In genomic region chrX:19775830-19776498, GRCh38 we compare ENCODE assay signal across 10 cellular contexts.
DNase-seq lines count a peak whose midpoint lies in the region; ATAC-seq, FAIRE-seq and TF ChIP-seq lines count a peak whose summit lies in the region.
"Had no signal": no experiment of that assay in that cellular context is flagged by ENCODE, and none has a peak within 500 bp of the region (broad histone marks: within the 10 kb centered on the region; RNA-seq: fewer than 3 reads in every experiment).

No MANE protein-coding gene starts in this region.

- TF ChIP-seq POLR2A in GM12891 (IDR thresholded peaks at IDR 0.05; ENCODE audit: low read depth, low read length): no peak

- FAIRE-seq in GM12891 (lab: Jason Lieb, UNC): peak; percentile 51

- H3K27me3 Mint-ChIP-seq in CD4-positive, alpha-beta T cell: no peaks in the 10 kb centered on the region
- H3K27me3 Mint-ChIP-seq in activated CD4-positive, alpha-beta memory T cell treated with anti-CD3 and anti-CD28 coated beads for 36 hours: no peaks in the 10 kb centered on the region
- H3K27me3 Mint-ChIP-seq in naive B cell: no peaks in the 10 kb centered on the region

- intact Hi-C loops in CD4-positive, alpha-beta T cell (cut with DNase I, micrococcal nuclease): no loop called here
- intact Hi-C loops in activated CD4-positive, alpha-beta memory T cell treated with anti-CD3 and anti-CD28 coated beads for 36 hours (cut with micrococcal nuclease): loop anchor here (1.0 to 2.0 kb wide), 2 partner anchors 9 to 15 kb away; no protein-coding TSS in a partner anchor

- CTCF ChIA-PET in CD4-positive, alpha-beta T cell (lab: Charles Lee): interaction anchor here (0.7 to 1.5 kb wide), 2 partner anchors 16 to 23 kb away, joined by 3 to 4 read pairs; no protein-coding TSS in a partner anchor
- CTCF ChIA-PET in activated CD4-positive, alpha-beta memory T cell treated with anti-CD3 and anti-CD28 coated beads for 36 hours (lab: Charles Lee): interaction anchor here (0.6 to 1.5 kb wide), 4 partner anchors 19 to 64 kb away, joined by 3 to 4 read pairs (median 4); no protein-coding TSS in a partner anchor

- H3K4me3 Mint-ChIP-seq in CD4-positive, alpha-beta T cell: peak overlapping the region; percentile 11
- no peak overlapping the region for H3K4me3 Mint-ChIP-seq in activated CD4-positive, alpha-beta memory T cell treated with anti-CD3 and anti-CD28 coated beads for 36 hours
- H3K4me3 Mint-ChIP-seq in naive B cell: no peak overlapping the region

- H3K36me3 Mint-ChIP-seq in CD4-positive, alpha-beta T cell (ENCODE audit: low read depth): peaks cover 36% of the 10 kb centered on the region
- H3K36me3 Mint-ChIP-seq in activated CD4-positive, alpha-beta memory T cell treated with anti-CD3 and anti-CD28 coated beads for 36 hours: peaks cover 3% of the 10 kb centered on the region
- no peaks in the 10 kb centered on the region for H3K36me3 Mint-ChIP-seq in naive B cell

- peak overlapping the region; percentile 46 for H3K27ac ChIP-seq in CD4-positive, alpha-beta T cell (ENCODE audit: low read depth, low read length)
- H3K27ac ChIP-seq: PC-9 had no signal

- no peak for DNase-seq in CD4-positive, alpha-beta T cell
- no peak for DNase-seq in GM12891 (ENCODE audit: insufficient read length, low spot score)
- DNase-seq in activated CD4-positive, alpha-beta memory T cell treated with anti-CD3 and anti-CD28 coated beads for 36 hours: no peak
- no peak for DNase-seq in naive B cell
- DNase-seq in AG20443 (ENCODE audit: low spot score): no peak
- DNase-seq in stimulated activated CD8-positive, alpha-beta memory T cell treated with anti-CD3 and anti-CD28 coated beads, Interleukin-4, amount 100 ng/mL, for 48 hours: no peak
- DNase-seq: NCI-H1092 treated with DMSO at 0.1 percent for 48 hours, PC-9, substantia nigra had no signal

- H3K27me3 ChIP-seq in CD4-positive, alpha-beta T cell (ENCODE audit: control insufficient read depth, insufficient read depth, low read length): no peaks in the 10 kb centered on the region

- peak overlapping the region; percentile 79 for H3K27ac Mint-ChIP-seq in CD4-positive, alpha-beta T cell
- H3K27ac Mint-ChIP-seq in activated CD4-positive, alpha-beta memory T cell treated with anti-CD3 and anti-CD28 coated beads for 36 hours: peak overlapping the region; percentile 88
- H3K27ac Mint-ChIP-seq in naive B cell: peak overlapping the region in 4 of 6 donors; percentile 28 to 90 (median 66)

- no peak for TF ChIP-seq CTCF in CD4-positive, alpha-beta T cell (IDR thresholded peaks at IDR 0.05)

- ATAC-seq in CD4-positive, alpha-beta T cell (ENCODE audit: poor library complexity): no peak
- ATAC-seq in naive B cell (ENCODE audit: low read depth in 2 of 2) (no peak), HG03280 (IDR thresholded peaks at IDR 0.05; ENCODE audit: unreplicated experiment) (no peak)

- H3K9me3 Mint-ChIP-seq in CD4-positive, alpha-beta T cell: no peaks in the 10 kb centered on the region
- H3K9me3 Mint-ChIP-seq in activated CD4-positive, alpha-beta memory T cell treated with anti-CD3 and anti-CD28 coated beads for 36 hours: no peaks in the 10 kb centered on the region
- H3K9me3 Mint-ChIP-seq in naive B cell: peaks cover 0 to 5% (median 3%) of the 10 kb centered on the region in 7 donors

- peaks cover 56% of the 10 kb centered on the region for H3K4me1 Mint-ChIP-seq in CD4-positive, alpha-beta T cell (ENCODE audit: low read depth)
- H3K4me1 Mint-ChIP-seq in activated CD4-positive, alpha-beta memory T cell treated with anti-CD3 and anti-CD28 coated beads for 36 hours (ENCODE audit: low read depth): peaks cover 63% of the 10 kb centered on the region
- H3K4me1 Mint-ChIP-seq in naive B cell: peaks cover 34 to 44% (median 39%) of the 10 kb centered on the region in 3 donors

- POLR2A ChIA-PET in CD4-positive, alpha-beta T cell (lab: Charles Lee): interaction anchor here (0.7 to 3.0 kb wide), 8 partner anchors 8 to 108 kb away, joined by 3 to 15 read pairs (median 4); no protein-coding TSS in a partner anchor
- POLR2A ChIA-PET in activated CD4-positive, alpha-beta memory T cell treated with anti-CD3 and anti-CD28 coated beads for 36 hours (lab: Charles Lee): interaction anchor here (0.6 to 1.5 kb wide), 4 partner anchors 10 to 111 kb away, joined by 3 to 4 read pairs (median 4); no protein-coding TSS in a partner anchor

- H3K9me3 ChIP-seq in CD4-positive, alpha-beta T cell (ENCODE audit: control insufficient read depth, low read length): no peaks in the 10 kb centered on the region

TF ChIP-seq in GM12891, 5 proteins besides CTCF, POLR2A, EP300 and RAD21:
- no peak for TF ChIP-seq TAF1 (IDR thresholded peaks at IDR 0.05; ENCODE audit: low read depth, low read length)
- TF ChIP-seq PAX5 (IDR thresholded peaks at IDR 0.05; ENCODE audit: insufficient read depth, low read length, severe bottlenecking): no peak
- no peak for TF ChIP-seq POU2F2 (IDR thresholded peaks at IDR 0.05; ENCODE audit: low read depth, low read length)
- TF ChIP-seq SPI1 (IDR thresholded peaks at IDR 0.05; ENCODE audit: low read depth, low read length): no peak
- TF ChIP-seq POLR2AphosphoS5 (IDR thresholded peaks at IDR 0.05; ENCODE audit: low read depth, low read length): no peak
